In genomic region chr19:55493052-55493649, GRCh38 we compare ENCODE assay signal across 17 cellular contexts. TPM values are rescaled to one million over a fixed set of nuclear protein-coding genes. Genes with fewer than 3 reads are reported as not detected.
A peak's percentile ranks its signal among the peaks of the same experiment; 100 is the strongest.
DNase-seq lines count a peak whose midpoint lies in the region; ATAC-seq and TF ChIP-seq lines count a peak whose summit lies in the region.
"Had no signal": no experiment of that assay in that cellular context is flagged by ENCODE, and none has a peak within 500 bp of the region (broad histone marks: within the 10 kb centered on the region; RNA-seq: fewer than 3 reads in every experiment).

No MANE protein-coding gene starts in this region.

- intact Hi-C loops in Right ventricle myocardium inferior (cut with DNase I) (no loop called here), Right ventricle myocardium superior (cut with DNase I) (no loop called here), ovary (cut with DNase I) (no loop called here), vagina (cut with DNase I) (no loop called here)

- no peaks in the 10 kb centered on the region for H3K9me3 ChIP-seq in ovary
- H3K9me3 ChIP-seq in vagina, result no peaks in the 10 kb centered on the region

- H3K4me1 ChIP-seq in ovary (ENCODE audit: insufficient read depth) (peaks cover 9% of the 10 kb centered on the region), vagina (peaks cover 53% of the 10 kb centered on the region)

- DNase-seq in Right ventricle myocardium inferior (ENCODE audit: missing footprints), result peak; percentile 40
- DNase-seq in Right ventricle myocardium superior, result no peak
- peak; percentile 61 for DNase-seq in fibroblast of mammary gland (ENCODE audit: low read depth)
- peak; percentile 76 to 82 (median 78) for DNase-seq in ovary
- DNase-seq in vagina (ENCODE audit: extremely low spot score in 2 of 2), result no peak
- DNase-seq in NCI-H69 (lab: John Stamatoyannopoulos, UW), result no peak
- no peak for DNase-seq in RPMI8226
- DNase-seq: activated CD4-positive, CD25-positive, alpha-beta regulatory T cell treated with anti-CD3 and anti-CD28 coated beads, Interleukin-2, amount 50 U/mL, for 72 hours; activated T-cell treated with anti-CD3 and anti-CD28 coated beads for 4 hours; NCI-H446 treated with DMSO at 0.1 percent for 48 hours; OCI-M1; retina; stimulated activated naive CD8-positive, alpha-beta T cell treated with anti-CD3 and anti-CD28 coated beads, Interleukin-15, amount 100 ng/mL, for 72 hours; T-cell had no signal

- TF ChIP-seq POLR2A in ovary (IDR thresholded peaks at IDR 0.05) (no peak), vagina (IDR thresholded peaks at IDR 0.05) (peak in 1 of 2 donors; percentile 25)

- no peaks in the 10 kb centered on the region for H3K27me3 ChIP-seq in ovary
- H3K27me3 ChIP-seq in vagina, result no peaks in the 10 kb centered on the region

- H3K36me3 ChIP-seq in ovary (no peaks in the 10 kb centered on the region), vagina (no peaks in the 10 kb centered on the region)

- H3K27ac ChIP-seq in ovary, result peak overlapping the region; percentile 89 to 94
- peak overlapping the region; percentile 96 for H3K27ac ChIP-seq in vagina

- peak overlapping the region; percentile 52 for H3K4me3 ChIP-seq in fibroblast of mammary gland (ENCODE audit: control insufficient read depth, low read depth, low read length)
- H3K4me3 ChIP-seq in ovary, result peak overlapping the region; percentile 39
- H3K4me3 ChIP-seq in vagina, result peak overlapping the region; percentile 48 to 54

- TF ChIP-seq CTCF in fibroblast of mammary gland (conservative IDR thresholded peaks at IDR 0.05; ENCODE audit: control insufficient read depth, insufficient read depth, low read depth, low read length) (no peak), ovary (IDR thresholded peaks at IDR 0.05) (no peak), vagina (IDR thresholded peaks at IDR 0.05) (no peak)

- 11 to 17% (median 16%) methylated on average over 19 of the region's 19 CpGs for whole genome bisulfite sequencing in ovary, 3 donors

- ATAC-seq in Right ventricle myocardium inferior (peak; percentile 2), Right ventricle myocardium superior (ENCODE audit: poor library complexity) (no peak), HG03520 (IDR thresholded peaks at IDR 0.05; ENCODE audit: unreplicated experiment) (no peak)
- ATAC-seq: stimulated activated naive CD8-positive, alpha-beta T cell treated with anti-CD3 and anti-CD28 coated beads, Interleukin-15, amount 100 ng/mL, for 72 hours; T-cell had no signal

- TF ChIP-seq EP300 in ovary (IDR thresholded peaks at IDR 0.05), result no peak

RNA-seq across cellular contexts. Expression of gene SSC5D, which starts 4.9 kb away (rescaled TPM):
- total RNA-seq in Right ventricle myocardium inferior (3.4 TPM), Right ventricle myocardium superior (2.6 TPM), ovary (10 to 100 TPM in 6 of 7 donors, 1 to 10 TPM in 1; 5.7 to 29.7 (median 21.1) TPM), vagina (13.5 TPM)
- 10 to 100 TPM; 10.1 to 11.4 TPM for polyA plus RNA-seq in ovary

RNA-seq across cellular contexts. Expression of gene NAT14, which starts 8.2 kb away (rescaled TPM):
- total RNA-seq in Right ventricle myocardium inferior, result 5.6 TPM
- 2.9 TPM for total RNA-seq in Right ventricle myocardium superior
- total RNA-seq in ovary, result 10 to 100 TPM in 6 of 7 donors, 1 to 10 TPM in 1; 9.2 to 40.4 (median 35.8) TPM
- 10 to 100 TPM in 1 of 2 donors, 1 to 10 TPM in 1; 3.2 to 23.5 TPM for polyA plus RNA-seq in ovary
- total RNA-seq in vagina, result 14.2 TPM

RNA-seq across cellular contexts. Expression of gene ZNF628, which starts 16.7 kb away (rescaled TPM):
- total RNA-seq in Right ventricle myocardium inferior (5.7 TPM), Right ventricle myocardium superior (4.7 TPM), ovary (10 to 100 TPM in 2 of 7 donors, 1 to 10 TPM in 5; 3.8 to 18.4 (median 8.7) TPM), vagina (2.7 TPM)
- 1 to 10 TPM in 1 of 2 donors, not detected in 1; 8.7 TPM for polyA plus RNA-seq in ovary

RNA-seq across cellular contexts. Expression of gene C19orf85, which starts 28.6 kb away (rescaled TPM):
- total RNA-seq in Right ventricle myocardium inferior (not detected), Right ventricle myocardium superior (not detected), ovary (not detected), vagina (not detected)
- polyA plus RNA-seq in ovary, result not detected
- total RNA-seq: A172, epithelial cell of proximal tubule, T-cell had no signal

RNA-seq across cellular contexts. Expression of gene ISOC2, which starts 31.7 kb away (rescaled TPM):
- total RNA-seq in Right ventricle myocardium inferior, result 55.2 TPM
- 48.9 TPM for total RNA-seq in Right ventricle myocardium superior
- total RNA-seq in ovary, result 10 to 100 TPM; 21.8 to 39.2 (median 31.7) TPM
- polyA plus RNA-seq in ovary, result 10 to 100 TPM in 1 of 2 donors, 1 to 10 TPM in 1; 1.4 to 39.4 TPM
- total RNA-seq in vagina, result 61.4 TPM

Comparison
In these comparisons a context has a peak if more than half of its experiments do, and no peak if none do; other contexts are left out.
1. DNase-seq: peak in Right ventricle myocardium inferior (single experiment), fibroblast of mammary gland (single experiment) and ovary (5 of 5); none in Right ventricle myocardium superior (single experiment), vagina (0 of 2), NCI-H69 (single experiment) and RPMI8226 (single experiment).
2. Peak in every context shown above with its lines, with median percentiles within 50 percentile points of each other: H3K4me3 ChIP-seq.